In genomic region chrX:68912113-68912980, GRCh38 we compare ENCODE assay signal across 17 cellular contexts.
DNase-seq lines count a peak whose midpoint lies in the region.
"Had no signal": no experiment of that assay in that cellular context is flagged by ENCODE, and none has a peak within 500 bp of the region (broad histone marks: within the 10 kb centered on the region; RNA-seq: fewer than 3 reads in every experiment).

No MANE protein-coding gene starts in this region.

- H2AFZ ChIP-seq in trophoblast cell (ENCODE audit: insufficient read depth, low read length, poor library complexity) = no peak overlapping the region

- peak; percentile 51 for DNase-seq in astrocyte of the hippocampus (ENCODE audit: low read depth, low spot score)
- DNase-seq in iPS-NIHi11 (ENCODE audit: low spot score) = peak; percentile 49
- peak; percentile 58 to 69 for DNase-seq in trophoblast cell
- DNase-seq in activated CD4-positive, CD25-positive, alpha-beta regulatory T cell treated with anti-CD3 and anti-CD28 coated beads, Interleukin-2, amount 50 U/mL, for 72 hours = no peak
- DNase-seq in SIG-M5 (lab: John Stamatoyannopoulos, UW) = no peak
- no peak for DNase-seq in activated CD8-positive, alpha-beta memory T cell treated with anti-CD3 and anti-CD28 coated beads, Interleukin-2, amount 50 U/mL, for 48 hours
- DNase-seq in dedifferentiated amniotic fluid mesenchymal stem cell (ENCODE audit: extremely low spot score) = no peak
- DNase-seq: activated gamma-delta T cell treated with Interleukin-2 at 50 U/mL for 16 hours; gastrocnemius medialis; KG1; NCI-H1417 treated with DMSO at 0.1 percent for 48 hours; NCI-H510A; sigmoid colon; stimulated activated naive CD4-positive, alpha-beta T cell; SW 1271 had no signal

- H2BK5ac ChIP-seq in trophoblast cell (ENCODE audit: low read depth, low read length, poor library complexity) = peak overlapping the region; percentile 9

- no peak overlapping the region for H3K4me3 ChIP-seq in trophoblast cell (ENCODE audit: low read depth, low read length)
- H3K4me3 ChIP-seq: breast epithelium, gastrocnemius medialis, sigmoid colon had no signal

- peak overlapping the region; percentile 56 for H3K4me2 ChIP-seq in trophoblast cell (ENCODE audit: low read length)

- H3K14ac ChIP-seq in trophoblast cell (ENCODE audit: low read length) = peak overlapping the region; percentile 53

- H3K79me2 ChIP-seq in trophoblast cell (ENCODE audit: control insufficient read depth, insufficient read depth, low read length, poor library complexity) = no peaks in the 10 kb centered on the region

- peak overlapping the region; percentile 80 for H3K18ac ChIP-seq in trophoblast cell (ENCODE audit: low read length)

- H3K36me3 ChIP-seq in ES-I3 (ENCODE audit: insufficient read depth, low read length) (no peaks in the 10 kb centered on the region), trophoblast cell (ENCODE audit: control insufficient read depth in 1 of 2, insufficient read depth in 2 of 2, low read length in 2 of 2) (no peaks in the 10 kb centered on the region)
- H3K36me3 ChIP-seq: breast epithelium, gastrocnemius medialis, sigmoid colon had no signal

- H2BK12ac ChIP-seq in trophoblast cell (ENCODE audit: low read length) = no peak overlapping the region

- no peak overlapping the region for H3K4ac ChIP-seq in trophoblast cell (ENCODE audit: low read depth, low read length)

- H3K4me1 ChIP-seq in ES-I3 (ENCODE audit: insufficient read depth, low read length) (peaks cover 24% of the 10 kb centered on the region), trophoblast cell (ENCODE audit: control insufficient read depth in 1 of 2, insufficient read depth in 2 of 2, low read length in 2 of 2) (peaks cover 14 to 16% of the 10 kb centered on the region in 2 experiments)
- H3K4me1 ChIP-seq: breast epithelium, gastrocnemius medialis had no signal

- no CpG with 5 or more reads among the region's 41 CpGs for WGBS in trophoblast cell (ENCODE audit: extremely low coverage, insufficient coverage, insufficient read length)

- H4K91ac ChIP-seq in trophoblast cell (ENCODE audit: low read depth, low read length) = peak overlapping the region; percentile 18

- H3K9ac ChIP-seq in ES-I3 (ENCODE audit: low read depth, low read length) (peak overlapping the region; percentile 37), trophoblast cell (ENCODE audit: low read length) (no peak overlapping the region)

- H3K79me1 ChIP-seq in trophoblast cell (ENCODE audit: low read length) = peaks cover 9% of the 10 kb centered on the region

- peak overlapping the region; percentile 29 for H3K27ac ChIP-seq in trophoblast cell (ENCODE audit: low read depth, low read length)
- H3K27ac ChIP-seq: breast epithelium, gastrocnemius medialis had no signal

- H3K9me3 ChIP-seq in ES-I3 (ENCODE audit: control insufficient read depth, insufficient read depth, low read length) = no peaks in the 10 kb centered on the region
- no peaks in the 10 kb centered on the region for H3K9me3 ChIP-seq in trophoblast cell (ENCODE audit: insufficient read depth, low read depth, low read length)
- H3K9me3 ChIP-seq: breast epithelium, gastrocnemius medialis, sigmoid colon had no signal

- no peak overlapping the region for H2AK5ac ChIP-seq in trophoblast cell (ENCODE audit: low read length)

- H2BK120ac ChIP-seq in trophoblast cell (ENCODE audit: insufficient read depth, low read length, poor library complexity) = no peak overlapping the region

- no peak overlapping the region for H3K23ac ChIP-seq in trophoblast cell (ENCODE audit: low read length)

- no peaks in the 10 kb centered on the region for H3K27me3 ChIP-seq in trophoblast cell (ENCODE audit: insufficient read depth, low read length)
- H3K27me3 ChIP-seq: gastrocnemius medialis, sigmoid colon had no signal

- no peak overlapping the region for H4K12ac ChIP-seq in trophoblast cell (ENCODE audit: low read depth, low read length)

- H4K8ac ChIP-seq in trophoblast cell (ENCODE audit: low read depth, low read length) = peak overlapping the region; percentile 29

Comparison
In these comparisons a context has a peak if more than half of its experiments do, and no peak if none do; other contexts are left out.
1. DNase-seq: peak in astrocyte of the hippocampus (single experiment), iPS-NIHi11 (single experiment) and trophoblast cell (2 of 2); none in activated CD4-positive, CD25-positive, alpha-beta regulatory T cell treated with anti-CD3 and anti-CD28 coated beads, Interleukin-2, amount 50 U/mL, for 72 hours (single experiment), SIG-M5 (single experiment), activated CD8-positive, alpha-beta memory T cell treated with anti-CD3 and anti-CD28 coated beads, Interleukin-2, amount 50 U/mL, for 48 hours (single experiment) and dedifferentiated amniotic fluid mesenchymal stem cell (single experiment).